ENCODE assay signal across 23 cellular contexts in genomic region chr7:1971946-1972654, GRCh38.
"Had no signal": no experiment of that assay in that cellular context is flagged by ENCODE, and none has a peak within 500 bp of the region (broad histone marks: within the 10 kb centered on the region; RNA-seq: fewer than 3 reads in every experiment).

No MANE protein-coding gene starts in this region.

- H3K9me3 Mint-ChIP-seq: activated CD4-positive, alpha-beta memory T cell treated with anti-CD3 and anti-CD28 coated beads for 36 hours; activated CD4-positive, alpha-beta T cell treated with anti-CD3 and anti-CD28 coated beads, Interleukin-2, amount 10 ng/mL, durations not matched to agents 24 days and 14 days; activated naive CD4-positive, alpha-beta T cell treated with anti-CD3 and anti-CD28 coated beads, Interleukin-2, amount 50 U/mL, for 24 hours; brain; stimulated activated naive CD8-positive, alpha-beta T cell treated with anti-CD3 and anti-CD28 coated beads, Interleukin-15, Interleukin-2, amounts not matched to agents 100 ng/mL and 50 ng/mL, for 24 hours; type B pancreatic cell had no signal

- H3K4me3 Mint-ChIP-seq: activated CD4-positive, alpha-beta memory T cell treated with anti-CD3 and anti-CD28 coated beads for 36 hours; activated CD4-positive, alpha-beta T cell treated with anti-CD3 and anti-CD28 coated beads, Interleukin-2, amount 10 ng/mL, durations not matched to agents 24 days and 14 days; activated naive CD4-positive, alpha-beta T cell treated with anti-CD3 and anti-CD28 coated beads, Interleukin-2, amount 50 U/mL, for 24 hours; brain; stimulated activated naive CD8-positive, alpha-beta T cell treated with anti-CD3 and anti-CD28 coated beads, Interleukin-15, Interleukin-2, amounts not matched to agents 100 ng/mL and 50 ng/mL, for 24 hours; type B pancreatic cell had no signal

- H3K27me3 ChIP-seq: cardiac muscle cell, colonic mucosa, gastrocnemius medialis, hepatocyte, pancreas had no signal

- H3K36me3 ChIP-seq: cardiac muscle cell, colonic mucosa, gastrocnemius medialis, pancreas had no signal

- H3K27ac ChIP-seq: cardiac muscle cell, colonic mucosa, gastrocnemius medialis, hepatocyte, pancreas, psoas muscle had no signal

- ATAC-seq: activated CD4-positive, CD25-positive, alpha-beta regulatory T cell treated with anti-CD3 and anti-CD28 coated beads, Interleukin-2, amount 50 U/mL, for 24 hours; gastrocnemius medialis; mucosa of descending colon; pancreas; psoas muscle had no signal

- DNase-seq: activated CD4-positive, alpha-beta memory T cell treated with anti-CD3 and anti-CD28 coated beads for 36 hours; activated CD4-positive, alpha-beta T cell treated with anti-CD3 and anti-CD28 coated beads, Interleukin-2, amount 10 ng/mL, durations not matched to agents 24 days and 14 days; activated CD8-positive, alpha-beta memory T cell treated with anti-CD3 and anti-CD28 coated beads, Interleukin-2, amount 50 U/mL, for 4 hours; activated T-cell treated with anti-CD3 and anti-CD28 coated beads, Interleukin-2, amount 50 U/mL, for 1 hour; anterior cingulate cortex; cerebellar nuclear complex; colonic mucosa; effector CD8-positive, alpha-beta T cell; erythroblast; gastrocnemius medialis; nucleus accumbens; stimulated activated CD4-positive, alpha-beta T cell treated with anti-CD3 and anti-CD28 coated beads, Interleukin-4, amount 100 ng/mL, for 1 hour; T-helper 1 cell had no signal

- H3K27me3 Mint-ChIP-seq: activated CD4-positive, alpha-beta memory T cell treated with anti-CD3 and anti-CD28 coated beads for 36 hours; activated CD4-positive, alpha-beta T cell treated with anti-CD3 and anti-CD28 coated beads, Interleukin-2, amount 10 ng/mL, durations not matched to agents 24 days and 14 days; activated naive CD4-positive, alpha-beta T cell treated with anti-CD3 and anti-CD28 coated beads, Interleukin-2, amount 50 U/mL, for 24 hours; brain; stimulated activated naive CD8-positive, alpha-beta T cell treated with anti-CD3 and anti-CD28 coated beads, Interleukin-15, Interleukin-2, amounts not matched to agents 100 ng/mL and 50 ng/mL, for 24 hours; type B pancreatic cell had no signal

- H3K4me1 ChIP-seq: colonic mucosa, gastrocnemius medialis, pancreas, psoas muscle had no signal

- H3K9me3 ChIP-seq: colonic mucosa, gastrocnemius medialis, mucosa of descending colon, pancreas, psoas muscle had no signal

- H3K27ac Mint-ChIP-seq: activated CD4-positive, alpha-beta memory T cell treated with anti-CD3 and anti-CD28 coated beads for 36 hours; activated CD4-positive, alpha-beta T cell treated with anti-CD3 and anti-CD28 coated beads, Interleukin-2, amount 10 ng/mL, durations not matched to agents 24 days and 14 days; activated naive CD4-positive, alpha-beta T cell treated with anti-CD3 and anti-CD28 coated beads, Interleukin-2, amount 50 U/mL, for 24 hours; stimulated activated naive CD8-positive, alpha-beta T cell treated with anti-CD3 and anti-CD28 coated beads, Interleukin-15, Interleukin-2, amounts not matched to agents 100 ng/mL and 50 ng/mL, for 24 hours; type B pancreatic cell had no signal

- H3K4me3 ChIP-seq: cardiac muscle cell, colonic mucosa, gastrocnemius medialis, hepatocyte, mucosa of descending colon, pancreas, psoas muscle had no signal
